Comparison of ENCODE assay signal across 8 cellular contexts in genomic region chr3:9769426-9770275, GRCh38. TPM values are rescaled to one million over a fixed set of nuclear protein-coding genes. Genes with fewer than 3 reads are reported as not detected.
DNase-seq lines count a peak whose midpoint lies in the region; ATAC-seq and TF ChIP-seq lines count a peak whose summit lies in the region.

CAMK1 (minus strand) TSS chr3:9769947; CDS start chr3:9767749, 2,198 bp downstream.

- DNase-seq in BJ (ENCODE audit: low read depth) (peak; percentile 8), MV-4-11 (lab: John Stamatoyannopoulos, UW) (peak; percentile 30), coronary artery (ENCODE audit: low spot score) (peak; percentile 90)
- DNase-seq in activated CD4-positive, alpha-beta T cell treated with anti-CD3 and anti-CD28 coated beads for 48 hours, result peak; percentile 83
- DNase-seq in stimulated activated CD4-positive, alpha-beta T cell treated with anti-CD3 and anti-CD28 coated beads, Interleukin-15, amount 100 ng/mL, for 24 hours, result peak; percentile 84

- ATAC-seq in GM19455 (IDR thresholded peaks at IDR 0.05; ENCODE audit: unreplicated experiment) (peak; percentile 86), HG03108 (IDR thresholded peaks at IDR 0.05; ENCODE audit: unreplicated experiment) (no peak)

- TF ChIP-seq CTCF in BJ (IDR thresholded peaks at IDR 0.05; ENCODE audit: insufficient read depth, low read depth, low read length) (no peak), coronary artery (IDR thresholded peaks at IDR 0.05) (no peak)

- H3K4me3 ChIP-seq in BJ (ENCODE audit: low read depth, low read length) (peak within 1 kb of the TSS; percentile 69), coronary artery (peak within 1 kb of the TSS; percentile 95)

- CTCF ChIA-PET in BJ (lab: Yijun Ruan, JAX), result interaction anchor here (0.6 kb wide), 1 partner anchor 16 kb away, joined by 4 read pairs; no protein-coding TSS in a partner anchor

- H3K27me3 ChIP-seq in BJ (ENCODE audit: control insufficient read depth, insufficient read depth, low read length), result no peaks in the 10 kb centered on the region
- H3K27me3 ChIP-seq in layer of hippocampus (ENCODE audit: control insufficient read depth, insufficient read depth, low read length), result no peaks in the 10 kb centered on the region

- H3K27ac ChIP-seq in coronary artery (peak within 1 kb of the TSS; percentile 92 to 93), layer of hippocampus (ENCODE audit: low read depth, low read length) (peak within 1 kb of the TSS; percentile 88)

- POLR2A ChIA-PET in BJ (lab: Charles Lee), result interaction anchor here (0.5 to 0.6 kb wide), 2 partner anchors 9 to 54 kb away, joined by 3 to 8 read pairs; no protein-coding TSS in a partner anchor

- H3K36me3 ChIP-seq in BJ (ENCODE audit: control insufficient read depth, insufficient read depth, low read length), result peaks cover 2% of the 10 kb centered on the region

RNA-seq across cellular contexts. Expression of gene CAMK1, which starts in this region (rescaled TPM):
- polyA plus RNA-seq in BJ (2011; rRNA removed), result 21.6 and 32.6 TPM in 2 replicates
- 7.5 and 8.7 TPM in 2 replicates for polyA minus RNA-seq in BJ (2011; rRNA and poly(A)+ RNA removed)

Comparison
In these comparisons a context has a peak if more than half of its experiments do, and no peak if none do; other contexts are left out.
1. DNase-seq: peak in every context shown above with its lines; median percentile 90 in coronary artery; 84 in stimulated activated CD4-positive, alpha-beta T cell treated with anti-CD3 and anti-CD28 coated beads, Interleukin-15, amount 100 ng/mL, for 24 hours; 83 in activated CD4-positive, alpha-beta T cell treated with anti-CD3 and anti-CD28 coated beads for 48 hours; 30 in MV-4-11; 8 in BJ.